2 cellular contexts compared by ENCODE assay signal in genomic region chr22:49091917-49092545, GRCh38.
TF ChIP-seq lines count a peak whose summit lies in the region.

No MANE protein-coding gene starts in this region.

TF ChIP-seq in GM23338, 12 proteins besides CTCF, POLR2A, EP300 and RAD21 (continued from another document):
- TF ChIP-seq REST (IDR thresholded peaks at IDR 0.05; ENCODE audit: unreplicated experiment) (no peak), ZNF331 (CRISPR knock-in tag; IDR thresholded peaks at IDR 0.05; ENCODE audit: low read depth) (no peak), EZH2phosphoT487 (IDR thresholded peaks at IDR 0.05; ENCODE audit: unreplicated experiment) (no peak), ZNF462 (CRISPR knock-in tag; IDR thresholded peaks at IDR 0.05) (no peak)

TF ChIP-seq in WTC11, 78 proteins besides CTCF, POLR2A, EP300 and RAD21 (continued from another document):
- no peak for TF ChIP-seq ZNF425 (CRISPR knock-in tag; conservative IDR thresholded peaks at IDR 0.05)
- no peak for TF ChIP-seq E2F5 (CRISPR knock-in tag; IDR thresholded peaks at IDR 0.05)
- no peak for TF ChIP-seq ZNF671 (CRISPR knock-in tag; IDR thresholded peaks at IDR 0.05)
- no peak for TF ChIP-seq ESRRA (CRISPR knock-in tag; IDR thresholded peaks at IDR 0.05; ENCODE audit: borderline replicate concordance)
- no peak for TF ChIP-seq PREB (CRISPR knock-in tag; IDR thresholded peaks at IDR 0.05; ENCODE audit: borderline replicate concordance)
- no peak for TF ChIP-seq ATF6 (CRISPR knock-in tag; IDR thresholded peaks at IDR 0.05)
- no peak for TF ChIP-seq ZNF423 (CRISPR knock-in tag; IDR thresholded peaks at IDR 0.05)
- no peak for TF ChIP-seq NFYB (CRISPR knock-in tag; conservative IDR thresholded peaks at IDR 0.05; ENCODE audit: low read depth)
- TF ChIP-seq AR (CRISPR knock-in tag; IDR thresholded peaks at IDR 0.05), result no peak
- no peak for TF ChIP-seq FOXJ3 (CRISPR knock-in tag; IDR thresholded peaks at IDR 0.05; ENCODE audit: borderline replicate concordance)
- TF ChIP-seq IRF1 (CRISPR knock-in tag; IDR thresholded peaks at IDR 0.05), result no peak
- no peak for TF ChIP-seq ZNF512 (CRISPR knock-in tag; IDR thresholded peaks at IDR 0.05; ENCODE audit: borderline replicate concordance)
- TF ChIP-seq IRF2 (CRISPR knock-in tag; IDR thresholded peaks at IDR 0.05; ENCODE audit: borderline replicate concordance, low read depth), result no peak
- no peak for TF ChIP-seq TEAD1 (CRISPR knock-in tag; IDR thresholded peaks at IDR 0.05)
- no peak for TF ChIP-seq ETV6 (CRISPR knock-in tag; IDR thresholded peaks at IDR 0.05)
- no peak for TF ChIP-seq ZNF281 (CRISPR knock-in tag; IDR thresholded peaks at IDR 0.05)
